Comparison of ENCODE assay signal across 1 cellular context in genomic region chr5:16666861-16667481, GRCh38.
TF ChIP-seq lines count a peak whose summit lies in the region.

No MANE protein-coding gene starts in this region.

TF ChIP-seq in K562, 482 proteins besides CTCF, POLR2A, EP300 and RAD21 (continued from another document):
- TF ChIP-seq ATF6 (CRISPR knock-in tag; IDR thresholded peaks at IDR 0.05) (no peak), ETV6 (IDR thresholded peaks at IDR 0.05; ENCODE audit: borderline replicate concordance in 1 of 2, low read depth in 2 of 2, low read length in 1 of 2) (no peak), ETV6 (CRISPR knock-in tag; IDR thresholded peaks at IDR 0.05; ENCODE audit: borderline replicate concordance) (no peak), CBX3 (IDR thresholded peaks at IDR 0.05; ENCODE audit: borderline replicate concordance in 1 of 2, low read length in 2 of 2) (no peak), CBFB (CRISPR knock-in tag; IDR thresholded peaks at IDR 0.05) (no peak), E2F6 (IDR thresholded peaks at IDR 0.05; ENCODE audit: borderline replicate concordance in 1 of 2, extremely low read depth in 1 of 2, insufficient read depth in 1 of 2, insufficient read length in 1 of 2, low read depth in 1 of 2, low read length in 1 of 2, poor library complexity in 1 of 2, severe bottlenecking in 1 of 2) (no peak), NCOA6 (IDR thresholded peaks at IDR 0.05) (no peak), MTF1 (CRISPR knock-in tag; IDR thresholded peaks at IDR 0.05; ENCODE audit: borderline replicate concordance) (no peak), CTCFL (IDR thresholded peaks at IDR 0.05; ENCODE audit: borderline replicate concordance, insufficient read depth, low read depth, low read length, poor library complexity, severe bottlenecking) (peak; percentile 8), ZBTB1 (CRISPR knock-in tag; IDR thresholded peaks at IDR 0.05; ENCODE audit: borderline replicate concordance, low read depth) (no peak), NCOA1 (IDR thresholded peaks at IDR 0.05; ENCODE audit: low read depth) (no peak), SMC3 (conservative IDR thresholded peaks at IDR 0.05; ENCODE audit: insufficient read depth, low read depth, low read length) (0 out of 2 replicates have a peak, but pooled peaks have one; percentile 15), CREBBP (IDR thresholded peaks at IDR 0.05; ENCODE audit: low read depth, low read length) (no peak), ATF1 (CRISPR knock-in tag; IDR thresholded peaks at IDR 0.05) (no peak), ATF1 (tag; IDR thresholded peaks at IDR 0.05) (no peak)
